ENCODE assay signal across 1 cellular context in genomic region chr4:18020671-18021469, GRCh38.
TF ChIP-seq lines count a peak whose summit lies in the region.

No MANE protein-coding gene starts in this region.

TF ChIP-seq in HCT116, 20 proteins besides CTCF, POLR2A, EP300 and RAD21 (continued from another document):
- TF ChIP-seq, protein P1, sequence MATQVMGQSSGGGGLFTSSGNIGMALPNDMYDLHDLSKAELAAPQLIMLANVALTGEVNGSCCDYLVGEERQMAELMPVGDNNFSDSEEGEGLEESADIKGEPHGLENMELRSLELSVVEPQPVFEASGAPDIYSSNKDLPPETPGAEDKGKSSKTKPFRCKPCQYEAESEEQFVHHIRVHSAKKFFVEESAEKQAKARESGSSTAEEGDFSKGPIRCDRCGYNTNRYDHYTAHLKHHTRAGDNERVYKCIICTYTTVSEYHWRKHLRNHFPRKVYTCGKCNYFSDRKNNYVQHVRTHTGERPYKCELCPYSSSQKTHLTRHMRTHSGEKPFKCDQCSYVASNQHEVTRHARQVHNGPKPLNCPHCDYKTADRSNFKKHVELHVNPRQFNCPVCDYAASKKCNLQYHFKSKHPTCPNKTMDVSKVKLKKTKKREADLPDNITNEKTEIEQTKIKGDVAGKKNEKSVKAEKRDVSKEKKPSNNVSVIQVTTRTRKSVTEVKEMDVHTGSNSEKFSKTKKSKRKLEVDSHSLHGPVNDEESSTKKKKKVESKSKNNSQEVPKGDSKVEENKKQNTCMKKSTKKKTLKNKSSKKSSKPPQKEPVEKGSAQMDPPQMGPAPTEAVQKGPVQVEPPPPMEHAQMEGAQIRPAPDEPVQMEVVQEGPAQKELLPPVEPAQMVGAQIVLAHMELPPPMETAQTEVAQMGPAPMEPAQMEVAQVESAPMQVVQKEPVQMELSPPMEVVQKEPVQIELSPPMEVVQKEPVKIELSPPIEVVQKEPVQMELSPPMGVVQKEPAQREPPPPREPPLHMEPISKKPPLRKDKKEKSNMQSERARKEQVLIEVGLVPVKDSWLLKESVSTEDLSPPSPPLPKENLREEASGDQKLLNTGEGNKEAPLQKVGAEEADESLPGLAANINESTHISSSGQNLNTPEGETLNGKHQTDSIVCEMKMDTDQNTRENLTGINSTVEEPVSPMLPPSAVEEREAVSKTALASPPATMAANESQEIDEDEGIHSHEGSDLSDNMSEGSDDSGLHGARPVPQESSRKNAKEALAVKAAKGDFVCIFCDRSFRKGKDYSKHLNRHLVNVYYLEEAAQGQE (IDR thresholded peaks at IDR 0.05; ENCODE audit: low read depth), result no peak
